Comparison of ENCODE assay signal across 8 cellular contexts in genomic region chr1:204480515-204480914, GRCh38. TPM values are rescaled to one million over a fixed set of nuclear protein-coding genes. Genes with fewer than 3 reads are reported as not detected.
DNase-seq lines count a peak whose midpoint lies in the region; ATAC-seq and TF ChIP-seq lines count a peak whose summit lies in the region.

No MANE protein-coding gene starts in this region.

- peak overlapping the region; percentile 42 for H3K27ac Mint-ChIP-seq in endothelial cell (ENCODE audit: unreplicated experiment)
- H3K27ac Mint-ChIP-seq in T-helper 2 cell treated with Interferon-gamma antibody and Interleukin-4, amounts not matched to agents 5 μg/mL and 100 μg/mL, for 36 hours = no peak overlapping the region

- peaks cover 44% of the 10 kb centered on the region for H3K36me3 Mint-ChIP-seq in endothelial cell (ENCODE audit: low read depth, unreplicated experiment)
- H3K36me3 Mint-ChIP-seq in T-helper 2 cell treated with Interferon-gamma antibody and Interleukin-4, amounts not matched to agents 5 μg/mL and 100 μg/mL, for 36 hours (ENCODE audit: low read depth) = no peaks in the 10 kb centered on the region

- H3K27me3 Mint-ChIP-seq in endothelial cell (ENCODE audit: unreplicated experiment) = peaks cover 24% of the 10 kb centered on the region
- H3K27me3 Mint-ChIP-seq in T-helper 2 cell treated with Interferon-gamma antibody and Interleukin-4, amounts not matched to agents 5 μg/mL and 100 μg/mL, for 36 hours (ENCODE audit: low read depth) = no peaks in the 10 kb centered on the region

- no peak for TF ChIP-seq CTCF in endothelial cell (IDR thresholded peaks at IDR 0.05; ENCODE audit: unreplicated experiment)

- H3K9me3 Mint-ChIP-seq in endothelial cell (ENCODE audit: unreplicated experiment) = no peaks in the 10 kb centered on the region
- no peaks in the 10 kb centered on the region for H3K9me3 Mint-ChIP-seq in T-helper 2 cell treated with Interferon-gamma antibody and Interleukin-4, amounts not matched to agents 5 μg/mL and 100 μg/mL, for 36 hours

- DNase-seq in DMS79 (lab: John Stamatoyannopoulos, UW) (peak; percentile 38), GM19238 (ENCODE audit: insufficient read length, low spot score) (peak; percentile 60), endothelial cell (ENCODE audit: low spot score) (no peak), NCI-H1417 treated with DMSO at 0.1 percent for 48 hours (lab: John Stamatoyannopoulos, UW) (no peak), NCI-H748 (lab: John Stamatoyannopoulos, UW; ENCODE audit: unreplicated experiment) (no peak), NCI-H146 (lab: John Stamatoyannopoulos, UW) (no peak)
- no peak for DNase-seq in T-helper 2 cell treated with Interferon-gamma antibody and Interleukin-4, amounts not matched to agents 5 μg/mL and 100 μg/mL, for 36 hours (ENCODE audit: low spot score)

- H3K4me3 Mint-ChIP-seq in endothelial cell (ENCODE audit: unreplicated experiment) = no peak overlapping the region
- no peak overlapping the region for H3K4me3 Mint-ChIP-seq in T-helper 2 cell treated with Interferon-gamma antibody and Interleukin-4, amounts not matched to agents 5 μg/mL and 100 μg/mL, for 36 hours

- peaks cover 97% of the 10 kb centered on the region for H3K4me1 Mint-ChIP-seq in endothelial cell (ENCODE audit: unreplicated experiment)
- H3K4me1 Mint-ChIP-seq in T-helper 2 cell treated with Interferon-gamma antibody and Interleukin-4, amounts not matched to agents 5 μg/mL and 100 μg/mL, for 36 hours (ENCODE audit: low read depth) = peaks cover 9% of the 10 kb centered on the region

- peak; percentile 63 for ATAC-seq in HG03342 (IDR thresholded peaks at IDR 0.05; ENCODE audit: unreplicated experiment)

RNA-seq across cellular contexts. Expression of gene PIK3C2B, which starts 14.1 kb away (rescaled TPM):
- total RNA-seq in endothelial cell (ENCODE audit: unreplicated experiment) = 256 TPM

RNA-seq across cellular contexts. Expression of gene MDM4, which starts 35.7 kb away (rescaled TPM):
- 57.8 TPM for total RNA-seq in endothelial cell (ENCODE audit: unreplicated experiment)

Comparison
In these comparisons a context has a peak if more than half of its experiments do, and no peak if none do; other contexts are left out.
1. DNase-seq: peak in DMS79 (single experiment) and GM19238 (single experiment); none in endothelial cell (single experiment), T-helper 2 cell treated with Interferon-gamma antibody and Interleukin-4, amounts not matched to agents 5 μg/mL and 100 μg/mL, for 36 hours (single experiment), NCI-H1417 treated with DMSO at 0.1 percent for 48 hours (single experiment), NCI-H748 (single experiment) and NCI-H146 (single experiment).